7 cellular contexts compared by ENCODE assay signal in genomic region chr12:13208533-13209278, GRCh38. TPM values are rescaled to one million over a fixed set of nuclear protein-coding genes. Genes with fewer than 3 reads are reported as not detected.
DNase-seq lines count a peak whose midpoint lies in the region; ATAC-seq and TF ChIP-seq lines count a peak whose summit lies in the region.

No MANE protein-coding gene starts in this region.

- DNase-seq in GM23248 (peak; percentile 64), PC-9 (peak; percentile 54 to 98), fibroblast of pulmonary artery (ENCODE audit: low read depth) (peak; percentile 67), ecto neural progenitor cell (ENCODE audit: low spot score) (no peak), NCI-H2171 treated with DMSO at 0.1 percent for 48 hours (lab: John Stamatoyannopoulos, UW) (no peak)

- intact Hi-C loops in PC-9 (cut with micrococcal nuclease; ENCODE audit: unreplicated experiment): loop anchor here (1.0 to 10.0 kb wide), 7 partner anchors 15 to 1334 kb away; partner anchors contain the start of genes FAM234B and HEBP1

- H3K9me2 ChIP-seq in GM23248 (ENCODE audit: insufficient read depth) (no peaks in the 10 kb centered on the region), PC-9 (ENCODE audit: insufficient read depth) (no peaks in the 10 kb centered on the region)

- H3F3A ChIP-seq in GM23248 (ENCODE audit: insufficient read depth): peaks cover 97% of the 10 kb centered on the region
- H3F3A ChIP-seq in PC-9 (ENCODE audit: insufficient read depth, low read depth): peaks cover 78% of the 10 kb centered on the region

- peak overlapping the region; percentile 46 for H3K4me3 ChIP-seq in GM23248
- peak overlapping the region; percentile 46; the same call in 1 of the 2 replicates for H3K4me3 ChIP-seq in PC-9
- no peak overlapping the region for H3K4me3 ChIP-seq in fibroblast of pulmonary artery (replicated peaks; ENCODE audit: low read depth, low read length)
- H3K4me3 ChIP-seq in skin epidermis: no peak overlapping the region

- BruUV-seq in PC-9 (replicated peaks; lab: Mats Ljungman, UMichigan): no TSS peak

- peak overlapping the region; percentile 100 for H3K27ac ChIP-seq in GM23248
- H3K27ac ChIP-seq in PC-9: peak overlapping the region; percentile 99
- peak overlapping the region in 13 of 21 experiments; percentile 4 to 86 (median 33) for H3K27ac ChIP-seq in skin epidermis

- H3K79me2 ChIP-seq in GM23248 (ENCODE audit: insufficient read depth) (peaks cover 96% of the 10 kb centered on the region), PC-9 (ENCODE audit: low read depth) (peaks cover 93% of the 10 kb centered on the region)

- H3K9me3 ChIP-seq in GM23248 (ENCODE audit: low read depth): no peaks in the 10 kb centered on the region
- no peaks in the 10 kb centered on the region for H3K9me3 ChIP-seq in PC-9 (ENCODE audit: insufficient read depth, low read depth)

- CTCF ChIA-PET in PC-9 (lab: Charles Lee): interaction anchor here (0.7 to 0.9 kb wide), 2 partner anchors 16 to 106 kb away, joined by 4 to 7 read pairs; partner anchors contain the start of gene GSG1

- POLR2A ChIA-PET in PC-9 (lab: Charles Lee; ENCODE audit: unreplicated experiment): interaction anchor here (0.5 to 0.6 kb wide), 4 partner anchors 9 to 183 kb away, joined by 3 to 17 read pairs (median 7); partner anchors contain the start of gene EMP1

- peaks cover 65% of the 10 kb centered on the region for H3K36me3 ChIP-seq in GM23248 (ENCODE audit: low read depth)
- peaks cover 68% of the 10 kb centered on the region for H3K36me3 ChIP-seq in PC-9 (ENCODE audit: low read depth)

- peak overlapping the region; percentile 99 for H3K9ac ChIP-seq in GM23248

- H3K4me2 ChIP-seq in GM23248 (ENCODE audit: unreplicated experiment): peak overlapping the region; percentile 83
- peak overlapping the region; percentile 98 for H3K4me2 ChIP-seq in PC-9

- WGBS in GM23248 (ENCODE audit: low coverage in 1 of 2, low lambda C conversion rate in 2 of 2, missing lambda C conversion rate in 2 of 2), 2 experiments: 42 to 43% methylated on average over 7 of the region's 7 CpGs

- H4K20me1 ChIP-seq in GM23248 (ENCODE audit: insufficient read depth) (peaks cover 13% of the 10 kb centered on the region; the same call in 1 of the 2 replicates), PC-9 (ENCODE audit: insufficient read depth) (no peaks in the 10 kb centered on the region)

- in situ Hi-C loops in GM23248 (cut with MboI): no loop called here

- ATAC-seq in HG02885 (IDR thresholded peaks at IDR 0.05; ENCODE audit: poor library complexity, unreplicated experiment): no peak

- no peaks in the 10 kb centered on the region for H3K27me3 ChIP-seq in GM23248 (replicated peaks; ENCODE audit: insufficient read depth)
- no peaks in the 10 kb centered on the region for H3K27me3 ChIP-seq in PC-9 (ENCODE audit: insufficient read depth, low read depth)

- no peak overlapping the region for H2AFZ ChIP-seq in GM23248
- H2AFZ ChIP-seq in PC-9: no peak overlapping the region

- TF ChIP-seq CTCF in PC-9 (conservative IDR thresholded peaks at IDR 0.05) (peak; percentile 58), fibroblast of pulmonary artery (IDR thresholded peaks at IDR 0.05; ENCODE audit: low read length, missing control alignments) (peak; percentile 61)

- H3K4me1 ChIP-seq in GM23248 (ENCODE audit: insufficient read depth): peaks cover 85% of the 10 kb centered on the region
- peaks cover 79% of the 10 kb centered on the region for H3K4me1 ChIP-seq in PC-9 (replicated peaks; ENCODE audit: insufficient read depth)

RNA-seq across cellular contexts. Expression of gene EMP1, which starts 12.2 kb away (rescaled TPM):
- 631 and 744 TPM in 2 replicates for total RNA-seq in GM23248 (2014; rRNA removed; shearing (Covaris generic))
- polyA plus RNA-seq in GM23248 (2016; fragmentation: Nextera tagmentation; extraction: Ambion mirVana): 496 and 518 TPM in 2 replicates
- 542 and 909 TPM in 2 replicates for total RNA-seq in PC-9 (2021)

Comparison
In these comparisons a context has a peak if more than half of its experiments do, and no peak if none do; other contexts are left out.
1. DNase-seq: peak in GM23248 (single experiment), PC-9 (2 of 2) and fibroblast of pulmonary artery (single experiment); none in ecto neural progenitor cell (single experiment) and NCI-H2171 treated with DMSO at 0.1 percent for 48 hours (single experiment).
2. H3K27ac ChIP-seq: peak in every context shown above with its lines; median percentile 100 in GM23248; 99 in PC-9; 33 in skin epidermis.
3. H3K4me3 ChIP-seq: peak in GM23248 (single experiment) and PC-9 (single experiment); none in fibroblast of pulmonary artery (single experiment) and skin epidermis (0 of 7).